ENCODE assay signal across 16 cellular contexts in the genomic region with DNA sequence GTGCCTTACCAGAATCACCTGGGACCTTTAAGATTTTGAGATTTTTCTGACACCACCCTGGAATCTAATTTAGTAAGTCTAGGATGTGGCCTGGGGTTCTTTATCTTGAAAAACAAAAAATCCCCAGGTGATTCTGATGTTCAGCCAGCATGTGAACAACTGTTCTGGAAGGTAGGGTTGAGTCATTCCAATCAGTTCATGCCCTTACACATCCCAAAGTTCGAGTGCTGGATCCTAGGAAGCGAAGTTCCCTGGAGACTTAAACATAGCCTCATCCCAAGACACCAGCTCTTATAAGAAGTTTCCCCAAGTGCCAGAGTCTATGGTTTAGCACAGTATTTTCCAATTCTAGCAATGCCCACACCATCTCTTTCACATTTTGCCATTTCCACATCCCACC. TPM values are rescaled to one million over a fixed set of nuclear protein-coding genes. Genes with fewer than 3 reads are reported as not detected.
DNase-seq lines count a peak whose midpoint lies in the region; ATAC-seq, FAIRE-seq and TF ChIP-seq lines count a peak whose summit lies in the region.
"Had no signal": no experiment of that assay in that cellular context is flagged by ENCODE, and none has a peak within 500 bp of the region (broad histone marks: within the 10 kb centered on the region; RNA-seq: fewer than 3 reads in every experiment).

No MANE protein-coding gene starts in this region.

- H3K27me3 ChIP-seq in breast epithelium (no peaks in the 10 kb centered on the region), keratinocyte (ENCODE audit: control insufficient read depth, extremely low read depth, insufficient read depth, low read length) (no peaks in the 10 kb centered on the region), adrenal gland (no peaks in the 10 kb centered on the region)
- H3K27me3 ChIP-seq: BLaER1 had no signal

- H3K4me1 ChIP-seq in breast epithelium (no peaks in the 10 kb centered on the region), keratinocyte (ENCODE audit: control insufficient read depth, extremely low read depth, insufficient read depth, low read length) (peaks cover 21% of the 10 kb centered on the region), adrenal gland (replicated peaks in 1 of 2) (no peaks in the 10 kb centered on the region)
- H3K4me1 ChIP-seq: Caco-2 had no signal

- DNase-seq in MCF 10A (ENCODE audit: unreplicated experiment) (peak; percentile 59), breast epithelium (ENCODE audit: low spot score in 2 of 2) (no peak), epithelial cell of esophagus (ENCODE audit: low read depth) (peak; percentile 91), keratinocyte (ENCODE audit: low read depth, low spot score) (peak; percentile 61), adrenal gland (no peak), GM12891 (ENCODE audit: insufficient read length, low spot score) (no peak)
- DNase-seq: AML-193; Caco-2; CD8-positive, alpha-beta memory T cell; GM23248 had no signal

- no peak for ATAC-seq in HG03457 (IDR thresholded peaks at IDR 0.05; ENCODE audit: unreplicated experiment)
- ATAC-seq: HCT116 had no signal

- intact Hi-C loops in MCF 10A (cut with micrococcal nuclease) (no loop called here), breast epithelium (cut with DNase I; ENCODE audit: low total_unique reads) (loop anchor here (10.0 kb wide), 1 partner anchor 249 kb away; no protein-coding TSS in a partner anchor), adrenal gland (cut with DNase I) (no loop called here)

- TF ChIP-seq POLR2A in breast epithelium (IDR thresholded peaks at IDR 0.05) (no peak), adrenal gland (IDR thresholded peaks at IDR 0.05) (no peak), GM12891 (IDR thresholded peaks at IDR 0.05; ENCODE audit: low read depth, low read length) (no peak)

- 83 to 96% (median 90%) methylated on average over 2 of the region's 2 CpGs for WGBS in adrenal gland, 4 donors

- BruUV-seq in MCF 10A (replicated peaks; lab: Mats Ljungman, UMichigan), result no TSS peak

- no peaks in the 10 kb centered on the region for H3K79me2 ChIP-seq in keratinocyte (ENCODE audit: control insufficient read depth, insufficient read depth, low read length)

- H4K20me1 ChIP-seq in keratinocyte (ENCODE audit: control insufficient read depth, extremely low read depth, insufficient read depth, low read length), result no peaks in the 10 kb centered on the region
- H4K20me1 ChIP-seq: BLaER1 had no signal

- FAIRE-seq in keratinocyte (lab: Jason Lieb, UNC), result peak; percentile 96
- FAIRE-seq in GM12891 (lab: Jason Lieb, UNC), result no peak
- FAIRE-seq: GM18507, H54 had no signal

- no peaks in the 10 kb centered on the region for H3K9me1 ChIP-seq in keratinocyte (ENCODE audit: control insufficient read depth, extremely low read depth, insufficient read depth, low read length)

- TF ChIP-seq CTCF in MCF 10A (IDR thresholded peaks at IDR 0.05; ENCODE audit: unreplicated experiment), result no peak
- TF ChIP-seq CTCF in breast epithelium (IDR thresholded peaks at IDR 0.05), result no peak
- no peak for TF ChIP-seq CTCF in epithelial cell of esophagus (IDR thresholded peaks at IDR 0.05; ENCODE audit: insufficient read depth, low read depth, low read length, missing control alignments)
- TF ChIP-seq CTCF in keratinocyte (optimal IDR thresholded peaks at IDR 0.05 in 1 of 3, IDR thresholded peaks at IDR 0.05 in 1 of 3, conservative IDR thresholded peaks at IDR 0.05 in 1 of 3; ENCODE audit: extremely low read depth in 1 of 3, insufficient read depth in 2 of 3, low read length in 3 of 3), result no peak
- no peak for TF ChIP-seq CTCF in adrenal gland (IDR thresholded peaks at IDR 0.05)

- peak overlapping the region; percentile 70 for H3K4me2 ChIP-seq in keratinocyte (ENCODE audit: control insufficient read depth, extremely low read depth, insufficient read depth, low read depth, low read length)
- H3K4me2 ChIP-seq: BLaER1 had no signal

- H2AFZ ChIP-seq in keratinocyte (ENCODE audit: control insufficient read depth, low read length), result no peak overlapping the region
- H2AFZ ChIP-seq: GM23248 had no signal

- dilution Hi-C loops in keratinocyte (cut with MboI; ENCODE audit: extremely low pct_ligation_motif_present, low sequenced_read_pairs), result no loop called here

- CTCF ChIA-PET in MCF 10A (lab: Yijun Ruan, JAX), result interaction anchor here (0.6 to 2.1 kb wide), 3 partner anchors 10 to 22 kb away, joined by 3 to 6 read pairs (median 3); no protein-coding TSS in a partner anchor

- H3K9me3 Mint-ChIP-seq in MCF 10A (ENCODE audit: unreplicated experiment), result no peaks in the 10 kb centered on the region
- H3K9me3 Mint-ChIP-seq: CD8-positive, alpha-beta memory T cell had no signal

- no peak overlapping the region for H3K4me3 Mint-ChIP-seq in MCF 10A (ENCODE audit: unreplicated experiment)
- H3K4me3 Mint-ChIP-seq: CD8-positive, alpha-beta memory T cell had no signal

- peaks cover 5% of the 10 kb centered on the region for H3K4me1 Mint-ChIP-seq in MCF 10A (ENCODE audit: insufficient read depth, unreplicated experiment)
- H3K4me1 Mint-ChIP-seq: CD8-positive, alpha-beta memory T cell had no signal

- H3K27ac ChIP-seq in breast epithelium, result no peak overlapping the region
- peak overlapping the region; percentile 61 for H3K27ac ChIP-seq in keratinocyte (ENCODE audit: control insufficient read depth, insufficient read depth, low read length)
- no peak overlapping the region for H3K27ac ChIP-seq in adrenal gland
- H3K27ac ChIP-seq: 22Rv1, BLaER1, GM23248 had no signal

- H3K9me3 ChIP-seq in breast epithelium (no peaks in the 10 kb centered on the region), keratinocyte (ENCODE audit: control insufficient read depth, low read depth, low read length) (no peaks in the 10 kb centered on the region), adrenal gland (replicated peaks in 1 of 3) (no peaks in the 10 kb centered on the region)
- H3K9me3 ChIP-seq: Caco-2 had no signal

- POLR2A ChIA-PET in MCF 10A (lab: Yijun Ruan, JAX), result interaction anchor here (0.5 to 3.0 kb wide), 7 partner anchors 9 to 1707 kb away, joined by 3 to 12 read pairs (median 5); no protein-coding TSS in a partner anchor

- H3K36me3 ChIP-seq in breast epithelium, result no peaks in the 10 kb centered on the region
- H3K36me3 ChIP-seq in keratinocyte (ENCODE audit: control insufficient read depth in 2 of 2, extremely low read depth in 1 of 2, insufficient read depth in 2 of 2, low read length in 2 of 2), result no peaks in the 10 kb centered on the region
- H3K36me3 ChIP-seq in adrenal gland (replicated peaks in 1 of 2), result no peaks in the 10 kb centered on the region
- H3K36me3 ChIP-seq: BLaER1 had no signal

- H3K27ac Mint-ChIP-seq in MCF 10A (ENCODE audit: low read depth, unreplicated experiment), result peak overlapping the region; percentile 62
- H3K27ac Mint-ChIP-seq: CD8-positive, alpha-beta memory T cell had no signal

- H3K4me3 ChIP-seq in breast epithelium, result no peak overlapping the region
- no peak overlapping the region for H3K4me3 ChIP-seq in epithelial cell of esophagus (ENCODE audit: low read length)
- H3K4me3 ChIP-seq in keratinocyte (ENCODE audit: control insufficient read depth in 2 of 3, extremely low read depth in 1 of 3, insufficient read depth in 2 of 3, low read depth in 1 of 3, low read length in 3 of 3), result peak overlapping the region in 2 of 3 experiments; percentile 21 to 29
- no peak overlapping the region for H3K4me3 ChIP-seq in adrenal gland
- H3K4me3 ChIP-seq: BLaER1, GM23248 had no signal

- no peaks in the 10 kb centered on the region for H3K27me3 Mint-ChIP-seq in MCF 10A (ENCODE audit: insufficient read depth, unreplicated experiment)

- H3K9ac ChIP-seq in keratinocyte (ENCODE audit: control insufficient read depth, extremely low read depth, insufficient read depth, low read length), result peak overlapping the region; percentile 12
- H3K9ac ChIP-seq: BLaER1, GM23248 had no signal

- no peaks in the 10 kb centered on the region for H3K36me3 Mint-ChIP-seq in MCF 10A (ENCODE audit: insufficient read depth, unreplicated experiment)
- H3K36me3 Mint-ChIP-seq: CD8-positive, alpha-beta memory T cell had no signal

TF ChIP-seq in GM12891, 5 proteins besides CTCF, POLR2A, EP300 and RAD21:
- TF ChIP-seq POU2F2 (IDR thresholded peaks at IDR 0.05; ENCODE audit: low read depth, low read length) (no peak), TAF1 (IDR thresholded peaks at IDR 0.05; ENCODE audit: low read depth, low read length) (no peak), PAX5 (IDR thresholded peaks at IDR 0.05; ENCODE audit: insufficient read depth, low read length, severe bottlenecking) (no peak), SPI1 (IDR thresholded peaks at IDR 0.05; ENCODE audit: low read depth, low read length) (no peak), POLR2AphosphoS5 (IDR thresholded peaks at IDR 0.05; ENCODE audit: low read depth, low read length) (no peak)

RNA-seq across cellular contexts. Expression of gene TSHZ2, which starts 6.3 kb away (rescaled TPM):
- total RNA-seq in MCF 10A (2022) (1.6 and 2.3 TPM in 2 replicates), breast epithelium (100 to 1,000 TPM in 1 of 3 donors, 10 to 100 TPM in 2; 31.7 to 106 (median 59.6) TPM), adrenal gland (10 to 100 TPM; 29.1 to 87.1 (median 65.1) TPM)
- polyA plus RNA-seq in keratinocyte (1.1 to 2.3 TPM (median 1.4 TPM) in 3 replicates), adrenal gland (10 to 100 TPM; 29.9 to 49.8 (median 37.7) TPM)
- 2.7 TPM for polyA plus RNA-seq in keratinocyte (2011; ENCODE audit: low read depth)
- 1.6 TPM in 2 replicates for polyA plus RNA-seq in keratinocyte (2011; cell fraction: cytosol; rRNA removed)
- polyA plus RNA-seq in keratinocyte (2011; cell fraction: nucleus; rRNA removed), result 2.5 and 2.8 TPM in 2 replicates
- 1.3 and 6.5 TPM in 2 replicates for polyA plus RNA-seq in keratinocyte (2012; ENCODE audit: low replicate concordance)
- polyA minus RNA-seq in keratinocyte, result 4.2 to 8.8 TPM (median 7.3 TPM) in 3 replicates
- 1.3 TPM for polyA minus RNA-seq in keratinocyte (2011; cell fraction: cytosol; rRNA and poly(A)+ RNA removed)
- 3.8 and 8.9 TPM in 2 replicates for polyA minus RNA-seq in keratinocyte (2011; cell fraction: nucleus; rRNA and poly(A)+ RNA removed)
- not detected for polyA plus RNA-seq in GM12891 (2012; ENCODE audit: low read depth, missing spikeins)

Comparison
In these comparisons a context has a peak if more than half of its experiments do, and no peak if none do; other contexts are left out.
1. DNase-seq: peak in MCF 10A (single experiment), epithelial cell of esophagus (single experiment) and keratinocyte (single experiment); none in breast epithelium (0 of 2), adrenal gland (0 of 7) and GM12891 (single experiment).
2. H3K4me3 ChIP-seq: peak in keratinocyte (2 of 3); none in breast epithelium (0 of 3), epithelial cell of esophagus (single experiment) and adrenal gland (0 of 4).